Comparison of ENCODE assay signal across 8 cellular contexts in the genomic region with DNA sequence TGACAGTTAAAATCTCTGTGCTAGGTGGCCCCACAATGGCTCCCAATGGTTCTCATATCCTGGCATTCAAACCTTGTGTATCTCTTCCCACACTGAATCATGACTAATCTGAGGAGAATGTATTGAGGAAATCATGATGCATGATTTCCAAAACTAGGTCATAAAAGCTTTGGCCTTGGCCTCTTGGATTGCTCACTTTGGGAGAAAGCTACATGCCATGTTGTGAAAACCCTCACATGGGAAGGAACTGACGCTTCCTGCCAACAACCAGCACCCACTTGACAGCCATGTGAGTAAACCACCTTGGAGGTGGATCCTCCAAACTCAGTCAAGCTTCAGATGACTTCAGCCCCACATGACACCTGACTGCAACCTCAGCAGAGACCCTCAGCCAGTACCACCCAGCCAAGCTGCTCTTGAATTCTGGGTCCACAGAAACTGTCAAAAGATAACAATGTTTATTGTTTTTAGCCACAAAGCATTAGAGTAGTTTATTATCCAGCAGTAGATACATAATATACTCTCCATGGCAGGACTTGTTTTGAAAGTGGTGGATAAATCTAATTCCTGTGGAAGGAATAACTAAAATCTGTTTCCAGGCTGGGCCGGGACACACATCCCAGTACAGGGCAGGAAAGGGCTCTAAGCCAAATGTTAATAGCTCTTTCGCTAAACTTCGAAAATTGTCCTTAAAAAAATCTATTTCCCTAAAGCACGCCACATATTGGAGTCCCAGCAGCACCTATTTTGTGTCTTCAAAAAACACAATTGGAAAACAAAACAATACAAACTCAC. TPM values are rescaled to one million over a fixed set of nuclear protein-coding genes. Genes with fewer than 3 reads are reported as not detected.
DNase-seq lines count a peak whose midpoint lies in the region; ATAC-seq, FAIRE-seq and TF ChIP-seq lines count a peak whose summit lies in the region.

No MANE protein-coding gene starts in this region.

- H2AFZ ChIP-seq in DND-41 (ENCODE audit: low read depth, low read length): peak overlapping the region; percentile 92

- DNase-seq in DND-41: no peak
- peak; percentile 90 for DNase-seq in RCC 7860 (ENCODE audit: low spot score)
- DNase-seq in epithelial cell of proximal tubule (ENCODE audit: low read depth): peak; percentile 98
- DNase-seq in osteocyte (ENCODE audit: extremely low spot score, unreplicated experiment): no peak
- no peak for DNase-seq in epidermal melanocyte (ENCODE audit: insufficient read length, low spot score)
- no peak for DNase-seq in SHP77 (lab: John Stamatoyannopoulos, UW)
- DNase-seq in NCI-H128 (lab: John Stamatoyannopoulos, UW; ENCODE audit: unreplicated experiment): no peak
- DNase-seq in frontal cortex (ENCODE audit: low spot score in 2 of 2): no peak

- peaks cover 27% of the 10 kb centered on the region for H3K4me1 ChIP-seq in DND-41 (ENCODE audit: insufficient read depth, low read length)

- H3K4me1 Mint-ChIP-seq in osteocyte (ENCODE audit: unreplicated experiment): peaks cover 19% of the 10 kb centered on the region

- FAIRE-seq in RCC 7860 (lab: Jason Lieb, UNC) (peak; percentile 88), frontal cortex (lab: Jason Lieb, UNC) (no peak)

- no peaks in the 10 kb centered on the region for H3K79me2 ChIP-seq in DND-41 (ENCODE audit: insufficient read depth, low read length)

- H3K4me3 ChIP-seq in DND-41 (ENCODE audit: low read depth in 1 of 2, low read length in 2 of 2) (peak overlapping the region in 1 of 2 experiments; percentile 72; a peak in 2 of 4 replicates), epithelial cell of proximal tubule (ENCODE audit: low read depth, low read length) (no peak overlapping the region)

- peak overlapping the region; percentile 81 for H3K27ac Mint-ChIP-seq in osteocyte (ENCODE audit: unreplicated experiment)

- H3K9me3 Mint-ChIP-seq in osteocyte (ENCODE audit: unreplicated experiment): no peaks in the 10 kb centered on the region

- H3K27me3 Mint-ChIP-seq in osteocyte (ENCODE audit: unreplicated experiment): no peaks in the 10 kb centered on the region

- ATAC-seq in DND-41 (ENCODE audit: insufficient read depth, low read depth): no peak

- H3K36me3 ChIP-seq in DND-41 (ENCODE audit: insufficient read depth, low read length): peaks cover 5% of the 10 kb centered on the region; the same call in 1 of the 2 replicates

- H4K20me1 ChIP-seq in DND-41 (ENCODE audit: insufficient read depth, low read length): no peaks in the 10 kb centered on the region

- TF ChIP-seq CTCF in DND-41 (IDR thresholded peaks at IDR 0.05; ENCODE audit: borderline replicate concordance, extremely low read depth, low read length, poor library complexity, severe bottlenecking) (no peak), epithelial cell of proximal tubule (conservative IDR thresholded peaks at IDR 0.05; ENCODE audit: low read depth, low read length) (no peak), osteocyte (IDR thresholded peaks at IDR 0.05) (no peak)

- H3K4me3 Mint-ChIP-seq in osteocyte (ENCODE audit: unreplicated experiment): peak overlapping the region; percentile 93

- H3K27ac ChIP-seq in DND-41 (ENCODE audit: low read length): no peak overlapping the region

- H3K4me2 ChIP-seq in DND-41 (ENCODE audit: insufficient read depth, low read length): peak overlapping the region; percentile 68

- H3K36me3 Mint-ChIP-seq in osteocyte (ENCODE audit: unreplicated experiment): peaks cover 11% of the 10 kb centered on the region

- H3K9me3 ChIP-seq in DND-41 (ENCODE audit: insufficient read depth, low read length, severe bottlenecking): no peaks in the 10 kb centered on the region

- H3K9ac ChIP-seq in DND-41 (ENCODE audit: low read depth, low read length): peak overlapping the region; percentile 57

- H3K27me3 ChIP-seq in DND-41 (ENCODE audit: insufficient read depth, low read length, poor library complexity): no peaks in the 10 kb centered on the region

RNA-seq across cellular contexts. Expression of gene ZNF620, which starts 1.0 kb away (rescaled TPM):
- total RNA-seq in epithelial cell of proximal tubule (2.5 and 9.0 TPM in 2 replicates), osteocyte (3.7 and 4.8 TPM in 2 replicates), frontal cortex (13.9 TPM)

RNA-seq across cellular contexts. Expression of gene ZNF621, which starts 19.9 kb away (rescaled TPM):
- 5.1 and 7.0 TPM in 2 replicates for total RNA-seq in epithelial cell of proximal tubule
- 27.9 and 30.8 TPM in 2 replicates for total RNA-seq in osteocyte
- total RNA-seq in frontal cortex: 9.4 TPM

RNA-seq across cellular contexts. Expression of gene ZNF619, which starts 27.9 kb away (rescaled TPM):
- 4.9 and 5.3 TPM in 2 replicates for total RNA-seq in epithelial cell of proximal tubule
- 6.7 and 8.4 TPM in 2 replicates for total RNA-seq in osteocyte
- 4.5 TPM for total RNA-seq in frontal cortex

RNA-seq across cellular contexts. Expression of gene RPL14, which starts 47.7 kb away (rescaled TPM):
- total RNA-seq in epithelial cell of proximal tubule (463 and 670 TPM in 2 replicates), osteocyte (1,629 and 1,726 TPM in 2 replicates), frontal cortex (163 TPM)

Comparison
In these comparisons a context has a peak if more than half of its experiments do, and no peak if none do; other contexts are left out.
1. DNase-seq: peak in RCC 7860 (single experiment) and epithelial cell of proximal tubule (single experiment); none in DND-41 (single experiment), osteocyte (single experiment), epidermal melanocyte (single experiment), SHP77 (0 of 2), NCI-H128 (single experiment) and frontal cortex (0 of 2).